8 cellular contexts compared by ENCODE assay signal in genomic region chr16:30183961-30184429, GRCh38. TPM values are rescaled to one million over a fixed set of nuclear protein-coding genes. Genes with fewer than 3 reads are reported as not detected.
DNase-seq lines count a peak whose midpoint lies in the region; ATAC-seq and TF ChIP-seq lines count a peak whose summit lies in the region.

No MANE protein-coding gene starts in this region.

- CTCF ChIA-PET in Caco-2 (lab: Charles Lee): interaction anchor here (1.0 kb wide), 4 partner anchors 61 to 93 kb away, joined by 3 to 4 read pairs (median 4); partner anchors contain the start of genes MAPK3 and TBX6
- CTCF ChIA-PET in OCI-LY7 (lab: Charles Lee; ENCODE audit: unreplicated experiment): interaction anchor here (0.6 kb wide), 1 partner anchor 118 kb away, joined by 3 read pairs; the partner anchor contains the start of gene ALDOA

- no peak overlapping the region for H3K9ac ChIP-seq in H9 (ENCODE audit: extremely low read depth, insufficient read length, low read length)

- H3K27me3 ChIP-seq in Caco-2 (replicated peaks; ENCODE audit: control insufficient read depth, insufficient read depth, low read length): no peaks in the 10 kb centered on the region
- H3K27me3 ChIP-seq in H9 (ENCODE audit: insufficient read depth, low read length): peaks cover 4% of the 10 kb centered on the region; the same call in 1 of the 2 replicates
- H3K27me3 ChIP-seq in right cardiac atrium (ENCODE audit: control insufficient read depth, insufficient read depth): no peaks in the 10 kb centered on the region

- no peak overlapping the region for H2BK5ac ChIP-seq in H9 (ENCODE audit: insufficient read length, low read length)

- H4K91ac ChIP-seq in H9 (ENCODE audit: insufficient read length, low read depth, low read length): no peak overlapping the region

- H3K4me3 ChIP-seq in Caco-2 (ENCODE audit: low read depth, low read length) (peak overlapping the region; percentile 68), OCI-LY7 (ENCODE audit: low read depth, low read length, poor library complexity, severe bottlenecking) (peak overlapping the region; percentile 86), right cardiac atrium (ENCODE audit: low read length) (peak overlapping the region; percentile 95)

- peaks cover 4% of the 10 kb centered on the region for H4K20me1 ChIP-seq in H9 (ENCODE audit: control insufficient read depth, insufficient read depth, insufficient read length)
- no peaks in the 10 kb centered on the region for H4K20me1 ChIP-seq in OCI-LY7 (ENCODE audit: insufficient read depth, low read length)

- H3K79me2 ChIP-seq in H9 (ENCODE audit: insufficient read depth, low read length) (no peaks in the 10 kb centered on the region), OCI-LY7 (ENCODE audit: insufficient read depth, low read depth, low read length) (peaks cover 25% of the 10 kb centered on the region; the same call in 1 of the 2 replicates)

- H2AFZ ChIP-seq in H9 (ENCODE audit: low read length) (no peak overlapping the region), OCI-LY7 (ENCODE audit: low read length) (no peak overlapping the region)

- H2BK12ac ChIP-seq in H9 (ENCODE audit: insufficient read length, low read depth, low read length): no peak overlapping the region

- H3K4ac ChIP-seq in H9 (ENCODE audit: low read depth, low read length): no peak overlapping the region

- peak overlapping the region; percentile 65 for H3K4me2 ChIP-seq in H9 (ENCODE audit: insufficient read depth, insufficient read length, low read length)
- H3K4me2 ChIP-seq in OCI-LY7 (ENCODE audit: low read length): peak overlapping the region; percentile 90

- H3K9me2 ChIP-seq in OCI-LY7 (ENCODE audit: insufficient read depth, low read length): no peaks in the 10 kb centered on the region

- H3K23me2 ChIP-seq in H9 (ENCODE audit: insufficient read length, low read depth, low read length, poor library complexity, severe bottlenecking): peaks cover 4% of the 10 kb centered on the region

- TF ChIP-seq CTCF in Caco-2 (IDR thresholded peaks at IDR 0.05; ENCODE audit: insufficient read depth in 1 of 2, low read depth in 1 of 2, low read length in 1 of 2, severe bottlenecking in 1 of 2, unreplicated experiment in 1 of 2) (no peak), H9 (conservative IDR thresholded peaks at IDR 0.05) (no peak), OCI-LY7 (conservative IDR thresholded peaks at IDR 0.05; ENCODE audit: low read length) (no peak)

- H3K4me1 Mint-ChIP-seq in Caco-2 (ENCODE audit: low read depth, unreplicated experiment) (no peaks in the 10 kb centered on the region), H9 (peaks cover 4 to 17% of the 10 kb centered on the region in 2 experiments)

- no peak overlapping the region for H2BK20ac ChIP-seq in H9 (ENCODE audit: low read depth, low read length, poor library complexity, severe bottlenecking)

- H3K23ac ChIP-seq in H9 (ENCODE audit: insufficient read length, low read depth, low read length): no peak overlapping the region

- intact Hi-C loops in Caco-2 (cut with micrococcal nuclease; ENCODE audit: unreplicated experiment): no loop called here
- intact Hi-C loops in OCI-LY7 (cut with micrococcal nuclease; ENCODE audit: unreplicated experiment): no loop called here
- intact Hi-C loops in right cardiac atrium (cut with DNase I): no loop called here

- H3T11ph ChIP-seq in H9 (ENCODE audit: low read length): no peak overlapping the region

- H2BK15ac ChIP-seq in H9 (ENCODE audit: low read depth, low read length): no peak overlapping the region

- no peak overlapping the region for H3K56ac ChIP-seq in H9 (ENCODE audit: insufficient read length, low read depth, low read length)

- ATAC-seq in right cardiac atrium: no peak

- no peak overlapping the region for H4K5ac ChIP-seq in H9 (ENCODE audit: insufficient read length, low read depth, low read length)

- POLR2A ChIA-PET in Caco-2 (lab: Charles Lee): no interaction called here
- POLR2A ChIA-PET in OCI-LY7 (lab: Charles Lee): interaction anchor here (0.6 to 1.0 kb wide), 3 partner anchors 47 to 211 kb away, joined by 3 read pairs; no protein-coding TSS in a partner anchor

- WGBS in H9 (ENCODE audit: extremely low coverage, insufficient read length, low lambda C conversion rate): no CpG with 5 or more reads among the region's 18 CpGs
- 21% methylated on average over 18 of the region's 18 CpGs for WGBS in right cardiac atrium

- H3K27me3 Mint-ChIP-seq in Caco-2 (ENCODE audit: insufficient read depth, unreplicated experiment): no peaks in the 10 kb centered on the region
- peaks cover 45% of the 10 kb centered on the region for H3K27me3 Mint-ChIP-seq in H9 (ENCODE audit: low read depth)

- no peak overlapping the region for H3K18ac ChIP-seq in H9 (ENCODE audit: insufficient read length, low read depth, low read length)

- H3K4me3 Mint-ChIP-seq in Caco-2 (ENCODE audit: unreplicated experiment) (peak overlapping the region; percentile 51), H9 (peak overlapping the region; percentile 40 to 74)

- H3K14ac ChIP-seq in H9 (ENCODE audit: insufficient read depth, low read length): no peak overlapping the region

- no peak for DNase-seq in Caco-2
- DNase-seq in H9: no peak
- DNase-seq in OCI-LY7 (ENCODE audit: low spot score): peak; percentile 88
- DNase-seq in activated effector memory CD4-positive, alpha-beta T cell treated with Interleukin-2 at 50 U/mL for 16 hours: peak; percentile 86
- peak; percentile 23 to 71 (median 64) for DNase-seq in right cardiac atrium
- DNase-seq in stimulated activated CD4-positive, alpha-beta T cell treated with anti-CD3 and anti-CD28 coated beads, Interleukin-15, amount 100 ng/mL, for 1 hour (ENCODE audit: low read depth in 1 of 2, low spot score in 1 of 2): peak; percentile 36 to 65
- DNase-seq in putamen (ENCODE audit: low spot score): no peak
- DNase-seq in kidney tubule cell (ENCODE audit: low spot score): no peak

- H3K79me1 ChIP-seq in H9 (ENCODE audit: insufficient read depth, low read depth, low read length, poor library complexity, severe bottlenecking): no peaks in the 10 kb centered on the region

- no peak overlapping the region for H2BK120ac ChIP-seq in H9 (ENCODE audit: low read depth, low read length, poor library complexity, severe bottlenecking)

- H3K9me3 ChIP-seq in Caco-2 (no peaks in the 10 kb centered on the region), H9 (ENCODE audit: control insufficient read depth, low read depth, low read length) (no peaks in the 10 kb centered on the region), OCI-LY7 (ENCODE audit: low read length) (no peaks in the 10 kb centered on the region), right cardiac atrium (ENCODE audit: control insufficient read depth, low read length) (no peaks in the 10 kb centered on the region)

- H3K36me3 Mint-ChIP-seq in Caco-2 (ENCODE audit: insufficient read depth, unreplicated experiment) (no peaks in the 10 kb centered on the region), H9 (ENCODE audit: insufficient read depth in 1 of 3, low read depth in 3 of 3) (peaks cover 0 to 1% (median 0%) of the 10 kb centered on the region in 3 experiments; a peak in 2 of 7 replicates)

- H4K8ac ChIP-seq in H9 (replicated peaks; ENCODE audit: insufficient read length, low read depth, low read length): no peak overlapping the region

- H3K36me3 ChIP-seq in Caco-2 (ENCODE audit: control insufficient read depth, insufficient read depth, low read length) (no peaks in the 10 kb centered on the region), OCI-LY7 (ENCODE audit: insufficient read depth, low read length) (peaks cover 43% of the 10 kb centered on the region)

- H3K9me3 Mint-ChIP-seq in Caco-2 (ENCODE audit: unreplicated experiment): no peaks in the 10 kb centered on the region
- H3K9me3 Mint-ChIP-seq in H9: no peaks in the 10 kb centered on the region

- BruUV-seq in Caco-2 (replicated peaks; lab: Mats Ljungman, UMichigan) (no TSS peak), OCI-LY7 (replicated peaks; lab: Mats Ljungman, UMichigan) (TSS peak; percentile 58)

- H3K27ac Mint-ChIP-seq in Caco-2 (ENCODE audit: unreplicated experiment): no peak overlapping the region
- H3K27ac Mint-ChIP-seq in H9: no peak overlapping the region

- H3K27ac ChIP-seq in H9 (ENCODE audit: insufficient read length, low read depth, low read length): no peak overlapping the region
- H3K27ac ChIP-seq in OCI-LY7 (ENCODE audit: low read depth, low read length, poor library complexity, severe bottlenecking): peak overlapping the region; percentile 94
- H3K27ac ChIP-seq in right cardiac atrium (ENCODE audit: low read length): peak overlapping the region; percentile 14

- no peaks in the 10 kb centered on the region for H3K4me1 ChIP-seq in Caco-2
- no peaks in the 10 kb centered on the region for H3K4me1 ChIP-seq in H9 (ENCODE audit: insufficient read depth, low read length)
- H3K4me1 ChIP-seq in OCI-LY7 (ENCODE audit: insufficient read depth, low read length, poor library complexity, severe bottlenecking): peaks cover 42% of the 10 kb centered on the region
- no peaks in the 10 kb centered on the region for H3K4me1 ChIP-seq in right cardiac atrium (ENCODE audit: control insufficient read depth, insufficient read depth, low read length)

- H2AK5ac ChIP-seq in H9 (ENCODE audit: insufficient read length, low read length): no peak overlapping the region

RNA-seq across cellular contexts. Expression of gene CORO1A, which starts 0.6 kb away (rescaled TPM):
- total RNA-seq in Caco-2 (2022) (0.95 and 1.2 TPM in 2 replicates), H9 (2021) (3.4 and 4.8 TPM in 2 replicates), OCI-LY7 (2022) (524 and 567 TPM in 2 replicates), right cardiac atrium (10 to 100 TPM; 10.3 to 22.4 (median 14.6) TPM)
- total RNA-seq in OCI-LY7 (2014; rRNA removed; shearing (Covaris generic)): 351 and 394 TPM in 2 replicates
- polyA plus RNA-seq in right cardiac atrium: 7.3 TPM

RNA-seq across cellular contexts. Expression of gene BOLA2B, which starts 9.5 kb away (rescaled TPM):
- total RNA-seq in Caco-2 (2022) (96.5 and 114 TPM in 2 replicates), H9 (2021) (202 and 218 TPM in 2 replicates), OCI-LY7 (2022) (169 and 179 TPM in 2 replicates), right cardiac atrium (10 to 100 TPM; 75.2 to 89.6 (median 84.6) TPM)
- 73.1 and 119 TPM in 2 replicates for total RNA-seq in OCI-LY7 (2014; rRNA removed; shearing (Covaris generic))
- 184 TPM for polyA plus RNA-seq in right cardiac atrium

RNA-seq across cellular contexts. Expression of gene SLX1A, which starts 9.7 kb away (rescaled TPM):
- total RNA-seq in Caco-2 (2022): 19.1 and 19.9 TPM in 2 replicates
- 30.3 TPM in 2 replicates for total RNA-seq in H9 (2021)
- total RNA-seq in OCI-LY7 (2014; rRNA removed; shearing (Covaris generic)): 83.7 and 84.1 TPM in 2 replicates
- total RNA-seq in OCI-LY7 (2022): 55.7 and 81.9 TPM in 2 replicates
- 10 to 100 TPM in 2 of 4 donors, 1 to 10 TPM in 2; 8.9 to 20.8 (median 13.9) TPM for total RNA-seq in right cardiac atrium
- 24.6 TPM for polyA plus RNA-seq in right cardiac atrium

RNA-seq across cellular contexts. Expression of gene SULT1A3, which starts 15.1 kb away (rescaled TPM):
- total RNA-seq in Caco-2 (2022) (8.3 and 9.1 TPM in 2 replicates), H9 (2021) (21.5 and 21.8 TPM in 2 replicates), OCI-LY7 (2022) (30.1 and 31.7 TPM in 2 replicates), right cardiac atrium (10 to 100 TPM in 3 of 4 donors, 1 to 10 TPM in 1; 9.6 to 14.0 (median 10.8) TPM)
- 3.8 and 7.9 TPM in 2 replicates for total RNA-seq in OCI-LY7 (2014; rRNA removed; shearing (Covaris generic))
- 10.0 TPM for polyA plus RNA-seq in right cardiac atrium

Comparison
In these comparisons a context has a peak if more than half of its experiments do, and no peak if none do; other contexts are left out.
1. DNase-seq: peak in OCI-LY7 (single experiment), activated effector memory CD4-positive, alpha-beta T cell treated with Interleukin-2 at 50 U/mL for 16 hours (single experiment), right cardiac atrium (3 of 3) and stimulated activated CD4-positive, alpha-beta T cell treated with anti-CD3 and anti-CD28 coated beads, Interleukin-15, amount 100 ng/mL, for 1 hour (2 of 2); none in Caco-2 (0 of 2), H9 (single experiment), putamen (single experiment) and kidney tubule cell (single experiment).
2. RNA of gene CORO1A, which starts 0.6 kb away (total RNA-seq): 351 to 567 TPM in OCI-LY7; 10.3 to 22.4 TPM in right cardiac atrium, 3.4 to 4.8 TPM in H9 and 0.95 to 1.2 TPM in Caco-2; every median in the first group is over 10 times any median in the second.
3. Peak in every context shown above with its lines, with median percentiles within 50 percentile points of each other: H3K4me3 ChIP-seq.